ENCODE assay signal across 1 cellular context in genomic region chr17:49210158-49211029, GRCh38.
A peak's percentile ranks its signal among the peaks of the same experiment; 100 is the strongest.
TF ChIP-seq lines count a peak whose summit lies in the region.

Gene ABI3 (plus strand): TSS chr17:49210707. CDS start chr17:49210725, 18 bp downstream.
Gene GNGT2 (minus strand): TSS chr17:49210574. CDS start chr17:49207422, 3,152 bp downstream.

TF ChIP-seq in GM12878, 131 proteins besides CTCF, POLR2A, EP300 and RAD21 (continued from another document and continues in another):
- peak; percentile 30; the same call in 1 of the 2 replicates for TF ChIP-seq REST (IDR thresholded peaks at IDR 0.05; ENCODE audit: low read depth, low read length)
- TF ChIP-seq LARP7 (IDR thresholded peaks at IDR 0.05) = peak; percentile 66
- peak; percentile 8 for TF ChIP-seq RELA (IDR thresholded peaks at IDR 0.05; ENCODE audit: borderline replicate concordance, partially characterized antibody)
- TF ChIP-seq CHD2 (IDR thresholded peaks at IDR 0.05; ENCODE audit: borderline replicate concordance, low read depth, low read length) = peak; percentile 70; the same call in 1 of the 2 replicates
- TF ChIP-seq SIX5 (IDR thresholded peaks at IDR 0.05; ENCODE audit: low read depth, low read length, severe bottlenecking) = no peak
- peak; percentile 45; the same call in 1 of the 2 replicates for TF ChIP-seq IRF4 (IDR thresholded peaks at IDR 0.05; ENCODE audit: low read depth, low read length)
- no peak for TF ChIP-seq EZH2 (IDR thresholded peaks at IDR 0.05; ENCODE audit: borderline replicate concordance, control insufficient read depth, low read depth, low read length)
- TF ChIP-seq ZNF622 (IDR thresholded peaks at IDR 0.05) = no peak
- TF ChIP-seq MXI1 (IDR thresholded peaks at IDR 0.05; ENCODE audit: low read depth, low read length) = peak; percentile 83
- TF ChIP-seq ZNF687 (IDR thresholded peaks at IDR 0.05) = peak; percentile 86
- peak; percentile 82 to 86 for TF ChIP-seq IKZF2 (IDR thresholded peaks at IDR 0.05)
- TF ChIP-seq TCF3 (IDR thresholded peaks at IDR 0.05; ENCODE audit: borderline replicate concordance, insufficient read depth, low read depth, low read length) = peak; percentile 67
- no peak for TF ChIP-seq ZBTB40 (IDR thresholded peaks at IDR 0.05; ENCODE audit: borderline replicate concordance)
- TF ChIP-seq TARDBP (IDR thresholded peaks at IDR 0.05; ENCODE audit: borderline replicate concordance) = peak; percentile 80; the same call in 1 of the 2 replicates
- peak; percentile 42; the same call in 1 of the 2 replicates for TF ChIP-seq MEF2A (IDR thresholded peaks at IDR 0.05; ENCODE audit: insufficient read depth, low read depth, low read length)
- no peak; the same call in 1 of the 2 replicates for TF ChIP-seq ZBED1 (IDR thresholded peaks at IDR 0.05; ENCODE audit: borderline replicate concordance)
- peak; percentile 39; the same call in 1 of the 2 replicates for TF ChIP-seq DPF2 (IDR thresholded peaks at IDR 0.05)
- no peak for TF ChIP-seq KAT2A (conservative IDR thresholded peaks at IDR 0.05; ENCODE audit: control insufficient read depth, low read depth, low read length)
- TF ChIP-seq ZNF207 (IDR thresholded peaks at IDR 0.05; ENCODE audit: borderline replicate concordance) = peak; percentile 23; the same call in 1 of the 2 replicates
- TF ChIP-seq SREBF1 (IDR thresholded peaks at IDR 0.05; ENCODE audit: low read length) = no peak
- TF ChIP-seq TAF1 (IDR thresholded peaks at IDR 0.05; ENCODE audit: borderline replicate concordance, low read depth, low read length) = peak; percentile 99
- TF ChIP-seq ZNF217 (IDR thresholded peaks at IDR 0.05) = no peak
- 0 out of 2 replicates have a peak, but pooled peaks have one; percentile 15 for TF ChIP-seq SMC3 (IDR thresholded peaks at IDR 0.05; ENCODE audit: borderline replicate concordance, low read length)
- peak; percentile 52 to 70; a peak in 3 of 4 replicates for TF ChIP-seq BHLHE40 (IDR thresholded peaks at IDR 0.05; ENCODE audit: borderline replicate concordance in 1 of 2, low read depth in 2 of 2, low read length in 1 of 2)
- TF ChIP-seq PAX5 (IDR thresholded peaks at IDR 0.05; ENCODE audit: borderline replicate concordance, low read depth, low read length) = peak; percentile 25; the same call in 1 of the 2 replicates
- no peak for TF ChIP-seq ZSCAN29 (IDR thresholded peaks at IDR 0.05)
- TF ChIP-seq POLR2AphosphoS5 (IDR thresholded peaks at IDR 0.05; ENCODE audit: low read length) = peak; percentile 97
- peak; percentile 64 for TF ChIP-seq CUX1 (IDR thresholded peaks at IDR 0.05; ENCODE audit: insufficient replicate concordance, low read depth, low read length)
- TF ChIP-seq CHD1 (IDR thresholded peaks at IDR 0.05; ENCODE audit: low read depth, low read length) = 0 out of 2 replicates have a peak, but pooled peaks have one; percentile 34
- no peak for TF ChIP-seq NFXL1 (IDR thresholded peaks at IDR 0.05; ENCODE audit: borderline replicate concordance)
- peak; percentile 30 for TF ChIP-seq KLF5 (IDR thresholded peaks at IDR 0.05; ENCODE audit: partially characterized antibody)
- TF ChIP-seq ELK1 (IDR thresholded peaks at IDR 0.05; ENCODE audit: low read depth, low read length) = peak; percentile 57
- peak; percentile 44; the same call in 1 of the 2 replicates for TF ChIP-seq JUNB (IDR thresholded peaks at IDR 0.05)
- peak; percentile 69 for TF ChIP-seq SIN3A (IDR thresholded peaks at IDR 0.05; ENCODE audit: low read depth, low read length)
- no peak for TF ChIP-seq WRNIP1 (IDR thresholded peaks at IDR 0.05; ENCODE audit: borderline replicate concordance, low read depth, low read length)
- TF ChIP-seq YBX1 (IDR thresholded peaks at IDR 0.05) = no peak
- TF ChIP-seq RUNX3 (IDR thresholded peaks at IDR 0.05; ENCODE audit: low read length) = peak; percentile 56
- TF ChIP-seq ZNF24 (IDR thresholded peaks at IDR 0.05) = no peak
- 0 out of 2 replicates have a peak, but pooled peaks have one; percentile 35 for TF ChIP-seq RCOR1 (conservative IDR thresholded peaks at IDR 0.05; ENCODE audit: low read depth, low read length)
- TF ChIP-seq ZNF274 (IDR thresholded peaks at IDR 0.05; ENCODE audit: insufficient read depth, insufficient read length) = no peak
- TF ChIP-seq IRF5 (IDR thresholded peaks at IDR 0.05; ENCODE audit: borderline replicate concordance) = no peak
- TF ChIP-seq GABPA (IDR thresholded peaks at IDR 0.05; ENCODE audit: low read depth) = no peak
